ENCODE assay signal across 29 cellular contexts in genomic region chr15:36491912-36492311, GRCh38.
"Had no signal": no experiment of that assay in that cellular context is flagged by ENCODE, and none has a peak within 500 bp of the region (broad histone marks: within the 10 kb centered on the region; RNA-seq: fewer than 3 reads in every experiment).

No MANE protein-coding gene starts in this region.

- H3K27me3 ChIP-seq: colonic mucosa, esophagus squamous epithelium, hepatocyte had no signal

- DNase-seq: colonic mucosa; cortex of kidney; effector CD8-positive, alpha-beta T cell; effector memory CD8-positive, alpha-beta T cell; endodermal cell; erythroblast; esophagus squamous epithelium; foreskin fibroblast; foreskin melanocyte; gastrocnemius medialis; glutamatergic neuron; head of caudate nucleus; hypothalamus; immature natural killer cell; islet precursor cell; kidney; kidney glomerular epithelial cell; left colon; left ventricle myocardium inferior; lower lobe of right lung; mesenchymal stem cell; mucosa of descending colon had no signal

- H3K9me3 Mint-ChIP-seq: dendritic cell treated with granulocyte-macrophage colony-stimulating factor and Interleukin-4, amounts not matched to agents 40 ng/mL and 50 ng/mL, for 4 days; effector memory CD8-positive, alpha-beta T cell; endodermal cell had no signal

- H3K4me3 ChIP-seq: colonic mucosa, esophagus squamous epithelium, gastrocnemius medialis, hepatocyte, left ventricle myocardium inferior, lower lobe of right lung, mucosa of descending colon had no signal

- H3K27me3 Mint-ChIP-seq: dendritic cell treated with granulocyte-macrophage colony-stimulating factor and Interleukin-4, amounts not matched to agents 40 ng/mL and 50 ng/mL, for 4 days had no signal

- FAIRE-seq: endometrium, kidney had no signal

- H3K4me1 Mint-ChIP-seq: immature natural killer cell had no signal

- ATAC-seq: effector memory CD8-positive, alpha-beta T cell; esophagus mucosa; gastrocnemius medialis; left colon; left lobe of liver; lower lobe of right lung; mucosa of descending colon had no signal

- H3K27ac ChIP-seq: colonic mucosa, epithelial cell of prostate, esophagus squamous epithelium, gastrocnemius medialis, left ventricle myocardium inferior, lower lobe of right lung had no signal

- H3K36me3 ChIP-seq: colonic mucosa, esophagus squamous epithelium, gastrocnemius medialis, left ventricle myocardium inferior, lower lobe of right lung had no signal

- H3K4me1 ChIP-seq: colonic mucosa, esophagus squamous epithelium, gastrocnemius medialis, left ventricle myocardium inferior, lower lobe of right lung had no signal

- H3K27ac Mint-ChIP-seq: dendritic cell treated with granulocyte-macrophage colony-stimulating factor and Interleukin-4, amounts not matched to agents 40 ng/mL and 50 ng/mL, for 4 days; effector memory CD8-positive, alpha-beta T cell; endodermal cell; immature natural killer cell; mesothelial cell of epicardium had no signal

- H3K4me2 ChIP-seq: hepatocyte had no signal

- H3K9me3 ChIP-seq: colonic mucosa, esophagus squamous epithelium, gastrocnemius medialis, left ventricle myocardium inferior, lower lobe of right lung, mucosa of descending colon had no signal

- H3K36me3 Mint-ChIP-seq: immature natural killer cell, mesothelial cell of epicardium had no signal

- H3K4me3 Mint-ChIP-seq: dendritic cell treated with granulocyte-macrophage colony-stimulating factor and Interleukin-4, amounts not matched to agents 40 ng/mL and 50 ng/mL, for 4 days; effector memory CD8-positive, alpha-beta T cell; endodermal cell; immature natural killer cell; mesothelial cell of epicardium had no signal

- H2AFZ ChIP-seq: hepatocyte had no signal

- H3K79me2 ChIP-seq: hepatocyte had no signal
